In genomic region chr9:136543830-136544548, GRCh38 we compare ENCODE assay signal across 8 cellular contexts. TPM values are rescaled to one million over a fixed set of nuclear protein-coding genes. Genes with fewer than 3 reads are reported as not detected.
DNase-seq lines count a peak whose midpoint lies in the region; ATAC-seq, FAIRE-seq and TF ChIP-seq lines count a peak whose summit lies in the region.

No MANE protein-coding gene starts in this region.

- TF ChIP-seq CTCF in CD14-positive monocyte (IDR thresholded peaks at IDR 0.05) (no peak), Panc1 (IDR thresholded peaks at IDR 0.05) (no peak), fibroblast of mammary gland (conservative IDR thresholded peaks at IDR 0.05; ENCODE audit: control insufficient read depth, insufficient read depth, low read depth, low read length) (no peak)

- H3K36me3 ChIP-seq in Panc1 (ENCODE audit: control insufficient read depth, insufficient read depth, low read length) = peaks cover 2% of the 10 kb centered on the region; the same call in 1 of the 2 replicates
- H3K36me3 ChIP-seq in neuron (ENCODE audit: insufficient read depth, low read length) = peaks cover 14% of the 10 kb centered on the region

- no peak overlapping the region for H3K27ac ChIP-seq in Panc1 (ENCODE audit: low read length)

- CTCF ChIA-PET in Panc1 (lab: Charles Lee) = interaction anchor here (0.6 kb wide), 1 partner anchor 969 kb away, joined by 4 read pairs; no protein-coding TSS in a partner anchor

- BruUV-seq in Panc1 (replicated peaks; lab: Mats Ljungman, UMichigan) = no TSS peak

- POLR2A ChIA-PET in Panc1 (lab: Charles Lee) = no interaction called here

- H3K4me3 ChIP-seq in Panc1 (ENCODE audit: low read depth in 2 of 2, low read length in 2 of 2) (peak overlapping the region; percentile 62 to 70; a peak in 3 of 4 replicates), fibroblast of mammary gland (ENCODE audit: control insufficient read depth, low read depth, low read length) (peak overlapping the region; percentile 64), neuron (ENCODE audit: low read length) (peak overlapping the region; percentile 69)

- peaks cover 2 to 11% (median 2%) of the 10 kb centered on the region in 3 donors for H3K27me3 Mint-ChIP-seq in CD14-positive monocyte (ENCODE audit: low read depth in 3 of 3)

- no peak for ATAC-seq in Panc1
- no peak for ATAC-seq in HG02571 (IDR thresholded peaks at IDR 0.05; ENCODE audit: unreplicated experiment)

- peaks cover 55% of the 10 kb centered on the region for H3K4me1 Mint-ChIP-seq in CD14-positive monocyte

- intact Hi-C loops in CD14-positive monocyte (cut with micrococcal nuclease) (no loop called here), Panc1 (cut with micrococcal nuclease; ENCODE audit: unreplicated experiment) (no loop called here)

- H3K9me3 Mint-ChIP-seq in CD14-positive monocyte = peaks cover 0 to 2% (median 0%) of the 10 kb centered on the region in 7 donors

- H3K27me3 ChIP-seq in Panc1 (ENCODE audit: control insufficient read depth, insufficient read depth, low read length) = no peaks in the 10 kb centered on the region
- H3K27me3 ChIP-seq in neuron (ENCODE audit: insufficient read depth, low read length) = no peaks in the 10 kb centered on the region

- H3K36me3 Mint-ChIP-seq in CD14-positive monocyte = peaks cover 36 to 47% of the 10 kb centered on the region in 2 donors

- FAIRE-seq in HTR-8/SVneo (lab: Jason Lieb, UNC) = no peak

- H3K4me1 ChIP-seq in Panc1 (ENCODE audit: control insufficient read depth, insufficient read depth, low read length) (peaks cover 11% of the 10 kb centered on the region), neuron (ENCODE audit: insufficient read depth, low read length) (peaks cover 50% of the 10 kb centered on the region)

- peak overlapping the region; percentile 89 to 94 for H3K4me3 Mint-ChIP-seq in CD14-positive monocyte

- H3K27ac Mint-ChIP-seq in CD14-positive monocyte = peak overlapping the region in 2 of 7 donors; percentile 46 to 81

- H3K9me3 ChIP-seq in Panc1 (ENCODE audit: control insufficient read depth, insufficient read depth, low read depth, low read length) (no peaks in the 10 kb centered on the region), neuron (ENCODE audit: low read length) (no peaks in the 10 kb centered on the region)

- in situ Hi-C loops in Panc1 (cut with HindIII; ENCODE audit: low pct_unique_long_range_greater_than_20kb, low sequenced_read_pairs) = loop anchor here (10.0 kb wide), 1 partner anchor 59 kb away; the partner anchor contains the start of gene SEC16A

- DNase-seq in CD14-positive monocyte (ENCODE audit: low spot score) (no peak), Panc1 (ENCODE audit: low read depth, low spot score) (no peak), fibroblast of mammary gland (ENCODE audit: low read depth) (no peak), HTR-8/SVneo (ENCODE audit: insufficient read length, low spot score) (no peak)
- DNase-seq in stimulated activated CD8-positive, alpha-beta memory T cell treated with anti-CD3 and anti-CD28 coated beads, Interleukin-4, amount 100 ng/mL, for 48 hours = no peak
- DNase-seq in activated effector memory CD4-positive, alpha-beta T cell treated with anti-CD3 and anti-CD28 coated beads, Interleukin-2, amount 50 U/mL, for 16 hours = no peak

- no peak overlapping the region for H2AFZ ChIP-seq in neuron (ENCODE audit: low read depth, low read length)

RNA-seq across cellular contexts. Expression of gene NOTCH1, which starts 1.9 kb away (rescaled TPM):
- polyA plus RNA-seq in CD14-positive monocyte = 1 to 10 TPM; 1.4 to 2.2 TPM
- total RNA-seq in Panc1 (2021; ENCODE audit: unreplicated experiment) = 13.4 TPM
- 11.1 TPM for polyA plus RNA-seq in Panc1 (2012; ENCODE audit: insufficient read length)
